1 cellular context compared by ENCODE assay signal in the genomic region with DNA sequence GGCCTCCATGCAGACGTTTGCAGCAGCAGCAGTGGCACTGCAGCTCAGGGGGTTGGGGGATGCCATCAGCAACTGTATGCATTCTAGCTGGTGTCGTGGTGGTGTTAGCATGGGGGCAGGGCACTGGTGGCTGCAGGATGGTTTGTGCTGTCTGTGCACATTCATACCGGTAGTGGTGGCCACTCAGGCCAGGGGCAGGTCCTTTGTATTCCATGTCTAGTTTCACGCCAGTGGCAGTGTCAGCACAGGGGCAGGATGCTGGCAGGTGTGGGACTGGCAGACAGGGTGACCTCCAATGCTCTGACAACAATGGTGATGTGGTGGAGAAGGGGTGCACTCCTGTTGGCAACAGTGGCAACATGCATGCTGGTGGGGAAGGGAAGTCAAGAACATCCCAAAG.
TF ChIP-seq lines count a peak whose summit lies in the region.

No MANE protein-coding gene starts in this region.

TF ChIP-seq in H1, 55 proteins besides CTCF, POLR2A, EP300 and RAD21:
- no peak for TF ChIP-seq CEBPB (IDR thresholded peaks at IDR 0.05; ENCODE audit: low read depth, low read length)
